Comparison of ENCODE assay signal across 16 cellular contexts in genomic region chr3:49255112-49255511, GRCh38. TPM values are rescaled to one million over a fixed set of nuclear protein-coding genes. Genes with fewer than 3 reads are reported as not detected.
DNase-seq lines count a peak whose midpoint lies in the region; ATAC-seq and TF ChIP-seq lines count a peak whose summit lies in the region.
"Had no signal": no experiment of that assay in that cellular context is flagged by ENCODE, and none has a peak within 500 bp of the region (broad histone marks: within the 10 kb centered on the region; RNA-seq: fewer than 3 reads in every experiment).

No MANE protein-coding gene starts in this region.

- no peaks in the 10 kb centered on the region for H4K20me1 ChIP-seq in SK-N-SH (ENCODE audit: insufficient read depth)

- H3K4me3 ChIP-seq in HL-60 (replicated peaks; ENCODE audit: insufficient read depth, low read length) (no peak overlapping the region), SK-N-SH (ENCODE audit: low read depth in 2 of 2, low read length in 1 of 2) (no peak overlapping the region), lower lobe of right lung (no peak overlapping the region)
- H3K4me3 ChIP-seq in CD8-positive, alpha-beta T cell (ENCODE audit: low read depth, low read length), result no peak overlapping the region
- H3K4me3 ChIP-seq: gastroesophageal sphincter, transverse colon had no signal

- no peaks in the 10 kb centered on the region for H3K9me2 ChIP-seq in SK-N-SH

- peak; percentile 49 to 61 for ATAC-seq in lower lobe of right lung
- no peak for ATAC-seq in CD8-positive, alpha-beta T cell
- ATAC-seq: gastroesophageal sphincter, HepG2 had no signal

- no peaks in the 10 kb centered on the region for H3K4me1 Mint-ChIP-seq in CD8-positive, alpha-beta T cell (ENCODE audit: low read depth)
- H3K4me1 Mint-ChIP-seq: activated naive CD4-positive, alpha-beta T cell treated with anti-CD3 and anti-CD28 coated beads, Interleukin-2, amount 50 U/mL, for 24 hours had no signal

- H3K4me3 Mint-ChIP-seq in CD8-positive, alpha-beta T cell, result no peak overlapping the region
- H3K4me3 Mint-ChIP-seq: activated naive CD4-positive, alpha-beta T cell treated with anti-CD3 and anti-CD28 coated beads, Interleukin-2, amount 50 U/mL, for 24 hours had no signal

- no peaks in the 10 kb centered on the region for H3K36me3 Mint-ChIP-seq in CD8-positive, alpha-beta T cell
- H3K36me3 Mint-ChIP-seq: activated naive CD4-positive, alpha-beta T cell treated with anti-CD3 and anti-CD28 coated beads, Interleukin-2, amount 50 U/mL, for 24 hours had no signal

- H3K4me1 ChIP-seq in SK-N-SH (ENCODE audit: control insufficient read depth in 1 of 2, insufficient read depth in 2 of 2, low read depth in 1 of 2, low read length in 1 of 2) (no peaks in the 10 kb centered on the region), lower lobe of right lung (no peaks in the 10 kb centered on the region)
- no peaks in the 10 kb centered on the region for H3K4me1 ChIP-seq in CD8-positive, alpha-beta T cell (ENCODE audit: insufficient read depth, low read length)

- 38% methylated on average over 1 of the region's 1 CpG for WGBS in SK-N-SH (ENCODE audit: low lambda C conversion rate)

- POLR2A ChIA-PET in SK-N-SH (lab: Yijun Ruan, JAX), result no interaction called here
- POLR2A ChIA-PET in CD8-positive, alpha-beta T cell (lab: Charles Lee), result interaction anchor here (0.6 kb wide), 1 partner anchor 291 kb away, joined by 3 read pairs; no protein-coding TSS in a partner anchor

- no peaks in the 10 kb centered on the region for H3K79me2 ChIP-seq in SK-N-SH (ENCODE audit: insufficient read depth)

- H3K36me3 ChIP-seq in SK-N-SH (replicated peaks in 1 of 2; ENCODE audit: control insufficient read depth in 1 of 2, insufficient read depth in 2 of 2, low read length in 1 of 2), result no peaks in the 10 kb centered on the region
- H3K36me3 ChIP-seq in lower lobe of right lung, result no peaks in the 10 kb centered on the region
- no peaks in the 10 kb centered on the region for H3K36me3 ChIP-seq in CD8-positive, alpha-beta T cell (ENCODE audit: insufficient read depth, low read length)
- H3K36me3 ChIP-seq: gastroesophageal sphincter, transverse colon had no signal

- H3K9ac ChIP-seq in SK-N-SH, result no peak overlapping the region

- intact Hi-C loops in lower lobe of right lung (cut with DNase I), result no loop called here
- intact Hi-C loops in CD8-positive, alpha-beta T cell (cut with DNase I, micrococcal nuclease), result no loop called here

- TF ChIP-seq CTCF in HL-60 (IDR thresholded peaks at IDR 0.05; ENCODE audit: insufficient read depth, low read length) (no peak), SK-N-SH (IDR thresholded peaks at IDR 0.05) (no peak), lower lobe of right lung (IDR thresholded peaks at IDR 0.05) (no peak)
- TF ChIP-seq CTCF in CD8-positive, alpha-beta T cell (IDR thresholded peaks at IDR 0.05), result no peak

- no peaks in the 10 kb centered on the region for H3K27me3 ChIP-seq in HL-60 (ENCODE audit: insufficient read depth, poor library complexity, severe bottlenecking)
- no peaks in the 10 kb centered on the region for H3K27me3 ChIP-seq in SK-N-SH (ENCODE audit: insufficient read depth)
- H3K27me3 ChIP-seq in lower lobe of right lung (ENCODE audit: low read depth), result no peaks in the 10 kb centered on the region
- H3K27me3 ChIP-seq in CD8-positive, alpha-beta T cell (ENCODE audit: insufficient read depth, low read length), result no peaks in the 10 kb centered on the region
- H3K27me3 ChIP-seq: gastroesophageal sphincter, transverse colon had no signal

- DNase-seq in AG20443 (ENCODE audit: low spot score) (peak; percentile 49), HL-60 (ENCODE audit: low read depth in 1 of 2, low spot score in 1 of 2) (peak; percentile 48 to 77), SK-N-SH (no peak), lower lobe of right lung (no peak), dermis blood vessel endothelial cell (no peak), NCI-H2029 treated with DMSO at 0.1 percent for 48 hours (lab: John Stamatoyannopoulos, UW) (no peak), RKO (ENCODE audit: low spot score) (no peak)
- DNase-seq in CD8-positive, alpha-beta T cell, result no peak
- DNase-seq: cerebellar nuclear complex; NCI-H1436; NCI-H510A treated with DMSO at 0.1 percent for 48 hours; stimulated activated CD4-positive, alpha-beta T cell treated with anti-CD3 and anti-CD28 coated beads, Interleukin-1b, Interleukin-23, amount 100 ng/mL, for 48 hours; transverse colon had no signal

- H3K4me2 ChIP-seq in SK-N-SH, result no peak overlapping the region

- H3K9me3 ChIP-seq in SK-N-SH (no peaks in the 10 kb centered on the region), lower lobe of right lung (no peaks in the 10 kb centered on the region)
- H3K9me3 ChIP-seq in CD8-positive, alpha-beta T cell (ENCODE audit: low read length), result no peaks in the 10 kb centered on the region
- H3K9me3 ChIP-seq: gastroesophageal sphincter, transverse colon had no signal

- no peak overlapping the region for H2AFZ ChIP-seq in SK-N-SH (ENCODE audit: low read depth)

- CTCF ChIA-PET in SK-N-SH (lab: Yijun Ruan, JAX), result no interaction called here
- CTCF ChIA-PET in CD8-positive, alpha-beta T cell (lab: Charles Lee), result no interaction called here

- TF ChIP-seq RAD21 in SK-N-SH (IDR thresholded peaks at IDR 0.05; ENCODE audit: low read length), result no peak

- no peaks in the 10 kb centered on the region for H3K27me3 Mint-ChIP-seq in CD8-positive, alpha-beta T cell (ENCODE audit: low read depth)
- H3K27me3 Mint-ChIP-seq: activated naive CD4-positive, alpha-beta T cell treated with anti-CD3 and anti-CD28 coated beads, Interleukin-2, amount 50 U/mL, for 24 hours had no signal

- no peak for TF ChIP-seq EP300 in SK-N-SH (IDR thresholded peaks at IDR 0.05; ENCODE audit: borderline replicate concordance in 1 of 2, low read depth in 1 of 2, low read length in 1 of 2)

- H3K27ac Mint-ChIP-seq in CD8-positive, alpha-beta T cell, result no peak overlapping the region
- H3K27ac Mint-ChIP-seq: activated naive CD4-positive, alpha-beta T cell treated with anti-CD3 and anti-CD28 coated beads, Interleukin-2, amount 50 U/mL, for 24 hours had no signal

- H3F3A ChIP-seq in SK-N-SH (replicated peaks; ENCODE audit: insufficient read depth), result no peaks in the 10 kb centered on the region

- no peaks in the 10 kb centered on the region for H3K9me3 Mint-ChIP-seq in CD8-positive, alpha-beta T cell
- H3K9me3 Mint-ChIP-seq: activated naive CD4-positive, alpha-beta T cell treated with anti-CD3 and anti-CD28 coated beads, Interleukin-2, amount 50 U/mL, for 24 hours had no signal

- no peak overlapping the region for H3K27ac ChIP-seq in HL-60 (replicated peaks)
- no peak overlapping the region for H3K27ac ChIP-seq in SK-N-SH (ENCODE audit: low read depth in 2 of 2, low read length in 1 of 2)
- H3K27ac ChIP-seq in lower lobe of right lung, result no peak overlapping the region
- H3K27ac ChIP-seq in CD8-positive, alpha-beta T cell (ENCODE audit: low read depth, low read length), result no peak overlapping the region
- H3K27ac ChIP-seq: gastroesophageal sphincter had no signal

TF ChIP-seq in SK-N-SH, 30 proteins besides CTCF, POLR2A, EP300 and RAD21:
- TF ChIP-seq ELF1 (IDR thresholded peaks at IDR 0.05) (no peak), TCF12 (IDR thresholded peaks at IDR 0.05) (peak; percentile 71), RXRA (IDR thresholded peaks at IDR 0.05; ENCODE audit: borderline replicate concordance, low read depth) (no peak), JUND (IDR thresholded peaks at IDR 0.05) (no peak), PBX3 (IDR thresholded peaks at IDR 0.05) (peak; percentile 31; the same call in 1 of the 2 replicates), RCOR1 (IDR thresholded peaks at IDR 0.05; ENCODE audit: low read length) (no peak), RFX5 (IDR thresholded peaks at IDR 0.05; ENCODE audit: low read length) (no peak)

RNA-seq across cellular contexts. Expression of gene C3orf62, which starts 21.9 kb away (rescaled TPM):
- polyA plus RNA-seq in SK-N-SH (2012; rRNA removed), result 4.2 and 5.8 TPM in 2 replicates
- polyA plus RNA-seq in SK-N-SH (2012; cell fraction: cytosol; rRNA removed), result 3.2 and 3.3 TPM in 2 replicates
- 27.3 and 31.3 TPM in 2 replicates for polyA plus RNA-seq in SK-N-SH (2012; cell fraction: nucleus; rRNA removed)
- total RNA-seq in lower lobe of right lung (10.0 TPM), dermis blood vessel endothelial cell (1.4 and 1.5 TPM in 2 replicates)
- 1 to 10 TPM; 7.1 to 7.3 TPM for total RNA-seq in CD8-positive, alpha-beta T cell

Comparison
In these comparisons a context has a peak if more than half of its experiments do, and no peak if none do; other contexts are left out.
1. DNase-seq: peak in AG20443 (single experiment) and HL-60 (2 of 2); none in SK-N-SH (single experiment), lower lobe of right lung (single experiment), dermis blood vessel endothelial cell (single experiment), NCI-H2029 treated with DMSO at 0.1 percent for 48 hours (single experiment), RKO (single experiment) and CD8-positive, alpha-beta T cell (0 of 7).